Comparison of ENCODE assay signal across 6 cellular contexts in the genomic region with DNA sequence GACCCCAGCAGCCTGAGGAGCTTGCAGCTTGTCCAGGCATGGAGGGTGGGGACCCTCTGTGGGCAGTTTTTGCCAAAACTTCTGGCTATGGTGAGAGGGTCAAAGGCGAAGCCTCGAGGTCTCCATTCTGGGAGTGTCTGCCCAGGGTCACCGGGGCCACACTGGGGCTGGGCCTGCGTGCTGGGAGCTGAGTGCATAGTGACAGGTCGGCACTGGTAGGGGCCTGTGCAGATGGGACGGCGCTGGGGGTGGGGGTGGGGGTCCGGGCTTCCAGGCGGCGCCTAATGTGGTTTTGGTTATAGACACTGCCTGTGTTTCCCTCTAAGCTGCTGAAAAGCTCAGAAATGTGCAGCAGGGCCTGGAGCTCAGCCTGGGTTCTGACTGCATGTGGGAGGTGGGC. TPM values are rescaled to one million over a fixed set of nuclear protein-coding genes. Genes with fewer than 3 reads are reported as not detected.
"Had no signal": no experiment of that assay in that cellular context is flagged by ENCODE, and none has a peak within 500 bp of the region (broad histone marks: within the 10 kb centered on the region; RNA-seq: fewer than 3 reads in every experiment).

No MANE protein-coding gene starts in this region.

RNA-seq across cellular contexts. Expression of gene SPN, which starts 34.3 kb away (rescaled TPM):
- total RNA-seq: dermis blood vessel endothelial cell, endothelial cell of umbilical vein, epithelial cell of proximal tubule, glomerular endothelial cell, lung microvascular endothelial cell, myocyte had no signal
- polyA plus RNA-seq: endothelial cell of umbilical vein had no signal
